Comparison of ENCODE assay signal across 8 cellular contexts in the genomic region with DNA sequence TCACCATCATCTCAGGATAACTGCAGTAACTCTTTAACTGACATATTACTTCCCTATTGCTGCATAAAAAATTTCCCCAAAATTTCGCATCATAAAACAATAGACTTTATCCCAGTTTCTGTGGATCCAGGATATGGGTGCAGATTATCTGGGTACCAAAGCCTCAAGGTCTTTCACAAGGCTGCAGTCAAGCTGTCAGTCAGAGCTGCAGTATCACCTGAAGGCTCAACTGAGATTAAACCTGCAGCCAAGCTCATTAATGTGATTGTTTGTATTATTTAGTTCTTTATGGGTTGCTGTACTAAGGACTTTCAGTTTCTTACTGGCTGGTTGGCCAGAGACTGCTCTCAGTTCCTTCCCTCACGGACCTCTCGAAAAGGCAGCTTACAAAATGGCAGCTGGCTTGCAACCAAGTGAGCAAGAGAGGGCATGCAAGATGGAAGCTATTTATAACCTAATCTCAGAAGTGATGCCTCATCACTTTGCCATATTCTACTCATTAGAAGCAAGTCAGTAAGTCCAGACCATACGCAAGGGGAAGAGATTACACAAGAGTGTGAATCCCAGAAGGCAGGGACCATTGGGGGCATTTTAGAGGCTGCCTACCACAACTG. TPM values are rescaled to one million over a fixed set of nuclear protein-coding genes. Genes with fewer than 3 reads are reported as not detected.
DNase-seq lines count a peak whose midpoint lies in the region; ATAC-seq and TF ChIP-seq lines count a peak whose summit lies in the region.

No MANE protein-coding gene starts in this region.

- H3K36me3 ChIP-seq in fibroblast of lung (ENCODE audit: control insufficient read depth, insufficient read depth, low read length) = no peaks in the 10 kb centered on the region

- H3K27me3 ChIP-seq in fibroblast of lung (ENCODE audit: control insufficient read depth, insufficient read depth, low read length) = no peaks in the 10 kb centered on the region

- H3K27ac ChIP-seq in fibroblast of lung (ENCODE audit: insufficient read depth, low read length) = no peak overlapping the region

- no peaks in the 10 kb centered on the region for H3K4me1 ChIP-seq in fibroblast of lung (ENCODE audit: control insufficient read depth, extremely low read depth, insufficient read depth, low read length)

- H2AFZ ChIP-seq in fibroblast of lung (ENCODE audit: low read length) = no peak overlapping the region

- no peaks in the 10 kb centered on the region for H3K79me2 ChIP-seq in fibroblast of lung (ENCODE audit: control insufficient read depth, insufficient read depth, low read length)

- no peak overlapping the region for H3K4me3 Mint-ChIP-seq in endothelial cell (ENCODE audit: unreplicated experiment)
- no peak overlapping the region for H3K4me3 Mint-ChIP-seq in T-cell

- no peaks in the 10 kb centered on the region for H3K36me3 Mint-ChIP-seq in endothelial cell (ENCODE audit: low read depth, unreplicated experiment)
- H3K36me3 Mint-ChIP-seq in T-cell = peaks cover 43% of the 10 kb centered on the region

- H4K20me1 ChIP-seq in fibroblast of lung (ENCODE audit: control insufficient read depth, extremely low read depth, insufficient read depth, low read length) = no peaks in the 10 kb centered on the region

- H3K27me3 Mint-ChIP-seq in endothelial cell (ENCODE audit: unreplicated experiment) (no peaks in the 10 kb centered on the region), T-cell (no peaks in the 10 kb centered on the region)

- no peak for TF ChIP-seq CTCF in GM20000 (IDR thresholded peaks at IDR 0.05; ENCODE audit: extremely low read depth, missing control alignments)
- no peak for TF ChIP-seq CTCF in fibroblast of lung (conservative IDR thresholded peaks at IDR 0.05 in 1 of 2, IDR thresholded peaks at IDR 0.05 in 1 of 2; ENCODE audit: low read depth in 1 of 2, low read length in 2 of 2)
- TF ChIP-seq CTCF in endothelial cell (IDR thresholded peaks at IDR 0.05; ENCODE audit: unreplicated experiment) = no peak

- no peak overlapping the region for H3K4me2 ChIP-seq in fibroblast of lung (ENCODE audit: extremely low read depth, insufficient read depth, low read length)

- H3K9me3 Mint-ChIP-seq in endothelial cell (ENCODE audit: unreplicated experiment) = no peaks in the 10 kb centered on the region
- peaks cover 0 to 13% (median 6%) of the 10 kb centered on the region in 3 donors for H3K9me3 Mint-ChIP-seq in T-cell

- H3K4me3 ChIP-seq in fibroblast of lung (replicated peaks in 1 of 4; ENCODE audit: control extremely low read depth in 1 of 4, insufficient read depth in 1 of 4, low read depth in 3 of 4, low read length in 4 of 4) = no peak overlapping the region

- DNase-seq in GM03348 (ENCODE audit: low spot score) (peak; percentile 35), GM20000 (ENCODE audit: low spot score) (peak; percentile 57), fibroblast of lung (ENCODE audit: low read depth in 2 of 2) (peak; percentile 44 to 47), endothelial cell (ENCODE audit: low spot score) (no peak), dermis blood vessel endothelial cell (no peak), T-cell (no peak)
- no peak for DNase-seq in stimulated activated CD4-positive, alpha-beta T cell treated with anti-CD3 and anti-CD28 coated beads, Interleukin-4, amount 100 ng/mL, for 24 hours

- ATAC-seq in HG03354 (IDR thresholded peaks at IDR 0.05; ENCODE audit: poor library complexity, severe bottlenecking, unreplicated experiment) (peak; percentile 94), T-cell (replicated peaks in 1 of 4) (no peak)

- no peak overlapping the region for H3K9ac ChIP-seq in fibroblast of lung (ENCODE audit: insufficient read depth, low read length)

- no peaks in the 10 kb centered on the region for H3K9me3 ChIP-seq in fibroblast of lung (ENCODE audit: control insufficient read depth, insufficient read depth, low read depth, low read length)

- H3K27ac Mint-ChIP-seq in endothelial cell (ENCODE audit: unreplicated experiment) (no peak overlapping the region), T-cell (no peak overlapping the region)

- POLR2A ChIA-PET in T-cell (lab: Charles Lee) = no interaction called here

- peaks cover 2% of the 10 kb centered on the region for H3K4me1 Mint-ChIP-seq in endothelial cell (ENCODE audit: unreplicated experiment)
- peaks cover 0 to 12% (median 7%) of the 10 kb centered on the region in 3 donors for H3K4me1 Mint-ChIP-seq in T-cell

- CTCF ChIA-PET in T-cell (lab: Charles Lee) = no interaction called here

RNA-seq across cellular contexts. Expression of a gene that starts 54.9 kb away (rescaled TPM):
- total RNA-seq in fibroblast of lung (26.6 and 27.5 TPM in 2 replicates), endothelial cell (ENCODE audit: unreplicated experiment) (48.1 TPM), dermis blood vessel endothelial cell (34.0 and 37.0 TPM in 2 replicates), T-cell (10 to 100 TPM; 29.2 to 38.3 (median 33.2) TPM)
- 27.7 and 31.0 TPM in 2 replicates for polyA plus RNA-seq in fibroblast of lung
- polyA plus RNA-seq in fibroblast of lung (2012) = 18.1 and 18.8 TPM in 2 replicates
- 0.22 and 0.90 TPM in 2 replicates for polyA minus RNA-seq in fibroblast of lung (ENCODE audit: low replicate concordance)

Comparison
In these comparisons a context has a peak if more than half of its experiments do, and no peak if none do; other contexts are left out.
1. DNase-seq: peak in GM03348 (single experiment), GM20000 (single experiment) and fibroblast of lung (2 of 2); none in endothelial cell (single experiment), dermis blood vessel endothelial cell (single experiment), stimulated activated CD4-positive, alpha-beta T cell treated with anti-CD3 and anti-CD28 coated beads, Interleukin-4, amount 100 ng/mL, for 24 hours (single experiment) and T-cell (0 of 34).